ENCODE assay signal across 8 cellular contexts in genomic region chr3:193592841-193593665, GRCh38. TPM values are rescaled to one million over a fixed set of nuclear protein-coding genes. Genes with fewer than 3 reads are reported as not detected.
DNase-seq lines count a peak whose midpoint lies in the region; ATAC-seq, FAIRE-seq and TF ChIP-seq lines count a peak whose summit lies in the region.

OPA1 (plus strand) TSS chr3:193593208; CDS start chr3:193593378, 170 bp downstream.

- H3K27me3 ChIP-seq in WERI-Rb-1 (ENCODE audit: insufficient read depth, low read depth, severe bottlenecking) (no peaks in the 10 kb centered on the region), mammary epithelial cell (ENCODE audit: insufficient read depth, low read length) (no peaks in the 10 kb centered on the region), iPS-20b (ENCODE audit: insufficient read depth, low read length) (peaks cover 11% of the 10 kb centered on the region; the same call in 1 of the 2 replicates), small intestine (ENCODE audit: control insufficient read depth in 2 of 2, insufficient read depth in 2 of 2, low read length in 2 of 2) (no peaks in the 10 kb centered on the region)

- peak within 1 kb of the TSS; percentile 82 for H3K27ac ChIP-seq in WERI-Rb-1
- peak within 1 kb of the TSS; percentile 84 for H3K27ac ChIP-seq in mammary epithelial cell (ENCODE audit: insufficient read depth, low read depth, low read length)
- H3K27ac ChIP-seq in iPS-20b (ENCODE audit: low read length) = no peak within 1 kb of the TSS
- H3K27ac ChIP-seq in small intestine (ENCODE audit: low read depth in 1 of 2, low read length in 1 of 2) = peak within 1 kb of the TSS; percentile 87 to 90

- FAIRE-seq in small intestine (lab: Jason Lieb, UNC) = no peak

- no peaks in the 10 kb centered on the region for H3K36me3 ChIP-seq in WERI-Rb-1
- H3K36me3 ChIP-seq in mammary epithelial cell (ENCODE audit: insufficient read depth, low read length) = peaks cover 4% of the 10 kb centered on the region
- peaks cover 13% of the 10 kb centered on the region for H3K36me3 ChIP-seq in iPS-20b (ENCODE audit: insufficient read depth, low read depth, low read length)
- H3K36me3 ChIP-seq in small intestine (ENCODE audit: control insufficient read depth in 2 of 2, insufficient read depth in 2 of 2, low read length in 2 of 2) = no peaks in the 10 kb centered on the region

- peaks cover 49% of the 10 kb centered on the region for H3K79me2 ChIP-seq in mammary epithelial cell (ENCODE audit: insufficient read depth, low read length)

- in situ Hi-C loops in mammary epithelial cell (cut with MboI; ENCODE audit: low sequenced_read_pairs in 2 of 2) = no loop called here

- 2% methylated on average over 33 of the region's 55 CpGs for WGBS in mammary epithelial cell (ENCODE audit: low coverage, missing lambda C conversion rate)
- WGBS in small intestine, 3 donors = 1 to 2% (median 1%) methylated on average over 55 of the region's 55 CpGs

- H4K20me1 ChIP-seq in mammary epithelial cell (ENCODE audit: insufficient read depth, low read length) = no peaks in the 10 kb centered on the region

- POLR2A ChIA-PET in AG04449 (lab: Yijun Ruan, JAX) = no interaction called here

- peak within 1 kb of the TSS; percentile 96 for H3K4me2 ChIP-seq in mammary epithelial cell (ENCODE audit: insufficient read depth, low read depth, low read length)

- peak within 1 kb of the TSS; percentile 92 for H3K9ac ChIP-seq in mammary epithelial cell (ENCODE audit: insufficient read depth, low read length)
- peak within 1 kb of the TSS; percentile 75 for H3K9ac ChIP-seq in iPS-20b (ENCODE audit: low read depth, low read length)

- TF ChIP-seq CTCF in AG04449 (IDR thresholded peaks at IDR 0.05; ENCODE audit: insufficient read depth, low read length, missing control alignments) = peak; percentile 27
- no peak for TF ChIP-seq CTCF in WERI-Rb-1 (IDR thresholded peaks at IDR 0.05; ENCODE audit: low read depth, low read length)
- peak in 1 of 2 donors; percentile 43 for TF ChIP-seq CTCF in mammary epithelial cell (conservative IDR thresholded peaks at IDR 0.05 in 1 of 2, IDR thresholded peaks at IDR 0.05 in 1 of 2; ENCODE audit: extremely low read depth in 1 of 2, insufficient read depth in 1 of 2, low read depth in 1 of 2, low read length in 2 of 2)

- H3K4me1 ChIP-seq in mammary epithelial cell (ENCODE audit: insufficient read depth, low read length) = peaks cover 26% of the 10 kb centered on the region
- H3K4me1 ChIP-seq in iPS-20b (ENCODE audit: insufficient read depth, low read length) = peaks cover 4% of the 10 kb centered on the region; the same call in 1 of the 2 replicates
- H3K4me1 ChIP-seq in small intestine (ENCODE audit: control insufficient read depth in 2 of 2, insufficient read depth in 1 of 2, low read depth in 1 of 2, low read length in 1 of 2) = peaks cover 0 to 5% of the 10 kb centered on the region in 2 donors

- ATAC-seq in GM18907 (IDR thresholded peaks at IDR 0.05; ENCODE audit: unreplicated experiment) (peak; percentile 98), HG03159 (IDR thresholded peaks at IDR 0.05; ENCODE audit: unreplicated experiment) (peak; percentile 97)

- CTCF ChIA-PET in AG04449 (lab: Yijun Ruan, JAX) (interaction anchor here (1.1 kb wide), 1 partner anchor 19 kb away, joined by 4 read pairs; no protein-coding TSS in a partner anchor), mammary epithelial cell (lab: Charles Lee; ENCODE audit: low non-redundant PET) (no interaction called here)

- H2AFZ ChIP-seq in mammary epithelial cell (ENCODE audit: low read depth, low read length) = peak within 1 kb of the TSS; percentile 97

- dilution Hi-C loops in mammary epithelial cell (cut with HindIII; ENCODE audit: low sequenced_read_pairs) = no loop called here

- H3K4me3 ChIP-seq in AG04449 (ENCODE audit: low read depth, low read length) = peak within 1 kb of the TSS; percentile 82
- H3K4me3 ChIP-seq in WERI-Rb-1 (ENCODE audit: low read depth, low read length) = peak within 1 kb of the TSS; percentile 83
- peak within 1 kb of the TSS; percentile 70 to 82 (median 73) for H3K4me3 ChIP-seq in mammary epithelial cell (replicated peaks in 1 of 3; ENCODE audit: insufficient read depth in 1 of 3, low read depth in 2 of 3, low read length in 3 of 3)
- peak within 1 kb of the TSS; percentile 85 for H3K4me3 ChIP-seq in iPS-20b (ENCODE audit: low read length)
- peak within 1 kb of the TSS; percentile 35 to 98 for H3K4me3 ChIP-seq in small intestine (ENCODE audit: low read depth in 1 of 2, low read length in 2 of 2)

- BruUV-seq in mammary epithelial cell (replicated peaks; lab: Mats Ljungman, UMichigan) = no TSS peak

- H3K9me3 ChIP-seq in WERI-Rb-1 (ENCODE audit: severe bottlenecking) = no peaks in the 10 kb centered on the region
- H3K9me3 ChIP-seq in mammary epithelial cell (replicated peaks; ENCODE audit: insufficient read depth, low read length) = no peaks in the 10 kb centered on the region
- H3K9me3 ChIP-seq in iPS-20b (ENCODE audit: insufficient read depth, low read depth, low read length) = no peaks in the 10 kb centered on the region
- no peaks in the 10 kb centered on the region for H3K9me3 ChIP-seq in small intestine (ENCODE audit: control insufficient read depth, low read depth)

- DNase-seq in AG04449 (ENCODE audit: low read depth, low spot score) (peak; percentile 91), NCI-H2227 (lab: John Stamatoyannopoulos, UW; ENCODE audit: unreplicated experiment) (peak; percentile 99), WERI-Rb-1 (peak; percentile 94), mammary epithelial cell (peak; percentile 98), small intestine (peak; percentile 99)

- intact Hi-C loops in mammary epithelial cell (cut with micrococcal nuclease) = loop anchor here (5.0 kb wide), 1 partner anchor 979 kb away; no protein-coding TSS in a partner anchor

RNA-seq across cellular contexts. Expression of gene OPA1, which starts in this region (rescaled TPM):
- 10 to 100 TPM; 60.4 to 66.3 TPM for total RNA-seq in mammary epithelial cell
- 19.5 TPM for polyA plus RNA-seq in mammary epithelial cell
- 91.9 TPM for polyA minus RNA-seq in mammary epithelial cell
- polyA plus RNA-seq in small intestine = 10 to 100 TPM; 22.3 to 28.6 (median 27.5) TPM
